33 cellular contexts compared by ENCODE assay signal in genomic region chr4:39232100-39232499, GRCh38.
"Had no signal": no experiment of that assay in that cellular context is flagged by ENCODE, and none has a peak within 500 bp of the region (broad histone marks: within the 10 kb centered on the region; RNA-seq: fewer than 3 reads in every experiment).

No MANE protein-coding gene starts in this region.

- DNase-seq: Karpas-422, KBM-7, MG63, NCI-H1048, NCI-H1092 treated with DMSO at 0.1 percent for 48 hours, NCI-H1105 treated with DMSO at 0.1 percent for 48 hours, NCI-H1417, NCI-H1436, NCI-H146, NCI-H1694, NCI-H187 treated with DMSO at 0.1 percent for 48 hours, NCI-H2029, NCI-H2081, NCI-H2171 treated with DMSO at 0.1 percent for 48 hours, NCI-H2227 treated with DMSO at 0.1 percent for 48 hours, NCI-H345, NCI-H446, NCI-H510A treated with DMSO at 0.1 percent for 48 hours, NCI-H524 treated with DMSO at 0.1 percent for 48 hours, NCI-H526 treated with DMSO at 0.1 percent for 48 hours, NCI-H774, PC-9, SHP77, SIG-M5, SJCRH30, SW 1271 had no signal

- H3K27ac ChIP-seq: KMS-11, PC-9, RWPE1, SJCRH30, SK-N-MC had no signal

- H3K9me3 ChIP-seq: MG63, SJCRH30 had no signal

- FAIRE-seq: RCC 7860 had no signal

- ATAC-seq: Panc1, Right ventricle myocardium inferior, SK-N-SH treated with all-trans-retinoic acid at 6 μM for 48 hours had no signal

- H3K36me3 ChIP-seq: MG63, SJCRH30 had no signal

- H3K27me3 ChIP-seq: MG63, SJCRH30 had no signal

- H3K4me1 ChIP-seq: SJCRH30 had no signal

- H3K4me3 ChIP-seq: MG63, PC-9, SJCRH30, SK-N-MC had no signal
